35 cellular contexts compared by ENCODE assay signal in the genomic region with DNA sequence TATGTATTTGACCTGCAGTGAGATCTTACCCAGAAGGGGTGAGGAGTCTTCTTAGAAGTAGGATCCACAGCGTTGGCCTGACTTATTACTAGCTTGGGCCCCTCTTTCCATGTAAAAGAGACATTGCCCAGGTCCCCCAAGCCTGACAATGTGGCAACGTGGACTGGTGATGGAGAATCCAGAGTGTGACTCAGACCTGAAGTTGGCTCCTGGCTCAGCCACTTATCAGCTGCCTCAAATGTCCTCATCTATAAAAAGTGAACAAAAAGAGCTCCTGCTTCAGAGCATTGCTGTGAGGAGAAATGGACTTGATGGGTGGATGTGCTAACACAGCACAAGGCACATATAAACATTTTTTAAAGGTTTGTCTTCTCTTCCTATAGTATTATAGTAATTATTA. TPM values are rescaled to one million over a fixed set of nuclear protein-coding genes. Genes with fewer than 3 reads are reported as not detected.
"Had no signal": no experiment of that assay in that cellular context is flagged by ENCODE, and none has a peak within 500 bp of the region (broad histone marks: within the 10 kb centered on the region; RNA-seq: fewer than 3 reads in every experiment).

No MANE protein-coding gene starts in this region.

- H3K9me3 ChIP-seq: gastrocnemius medialis had no signal

- H3K4me3 ChIP-seq: ascending aorta, breast epithelium, cardiac muscle cell, coronary artery, dorsolateral prefrontal cortex, gastrocnemius medialis, heart left ventricle had no signal

- H3K36me3 ChIP-seq: ascending aorta, breast epithelium, cardiac muscle cell, gastrocnemius medialis, heart left ventricle had no signal

- ATAC-seq: activated CD4-positive, alpha-beta T cell treated with anti-CD3 and anti-CD28 coated beads for 36 hours; activated CD8-positive, alpha-beta memory T cell treated with anti-CD3 and anti-CD28 coated beads, Interleukin-2, amount 10 ng/mL, durations not matched to agents 7 days and 5 days; activated CD8-positive, alpha-beta T cell treated with anti-CD3 and anti-CD28 coated beads, Interleukin-2, amount 10 ng/mL, durations not matched to agents 7 days and 5 days; activated naive CD8-positive, alpha-beta T cell treated with anti-CD3 and anti-CD28 coated beads, Interleukin-2, amount 50 U/mL, for 24 hours; esophagus mucosa; gastrocnemius medialis; T-helper 17 cell had no signal

- DNase-seq: activated CD4-positive, alpha-beta memory T cell treated with anti-CD3 and anti-CD28 coated beads for 36 hours; activated CD4-positive, alpha-beta T cell treated with anti-CD3 and anti-CD28 coated beads for 36 hours; activated CD4-positive, alpha-beta T cell treated with anti-CD3 and anti-CD28 coated beads, Interleukin-2, amount 10 ng/mL, durations not matched to agents 24 days and 14 days; activated CD4-positive, CD25-positive, alpha-beta regulatory T cell; activated CD4-positive, CD25-positive, alpha-beta regulatory T cell treated with anti-CD3 and anti-CD28 coated beads, Interleukin-2, amount 50 U/mL, for 72 hours; activated CD8-positive, alpha-beta memory T cell treated with anti-CD3 and anti-CD28 coated beads, Interleukin-2, amount 10 ng/mL, durations not matched to agents 7 days and 5 days; activated CD8-positive, alpha-beta memory T cell treated with anti-CD3 and anti-CD28 coated beads, Interleukin-2, amount 50 U/mL, for 4 hours; activated CD8-positive, alpha-beta T cell treated with anti-CD3 and anti-CD28 coated beads, Interleukin-2, amount 10 ng/mL, durations not matched to agents 7 days and 5 days; activated effector memory CD4-positive, alpha-beta T cell treated with anti-CD3 and anti-CD28 coated beads, Interleukin-2, amount 50 U/mL, for 16 hours; activated naive CD4-positive, alpha-beta T cell treated with anti-CD3 and anti-CD28 coated beads for 36 hours; activated naive CD8-positive, alpha-beta T cell treated with anti-CD3 and anti-CD28 coated beads for 36 hours; activated naive CD8-positive, alpha-beta T cell treated with anti-CD3 and anti-CD28 coated beads, Interleukin-2, amount 50 U/mL, for 24 hours; activated T-cell treated with anti-CD3 and anti-CD28 coated beads, Interleukin-2, amount 50 U/mL, for 1 hour; activated T-cell treated with anti-CD3 and anti-CD28 coated beads, Interleukin-2, amount 50 U/mL, for 48 hours; central memory CD4-positive, alpha-beta T cell; cerebellar nuclear complex; dorsolateral prefrontal cortex; effector memory CD4-positive, alpha-beta T cell; endodermal cell; foreskin fibroblast; gastrocnemius medialis; glutamatergic neuron; heart left ventricle; T-helper 1 cell; T-helper 17 cell; T1000 had no signal

- H3K27ac ChIP-seq: ascending aorta, breast epithelium, cardiac muscle cell, coronary artery, dorsolateral prefrontal cortex, gastrocnemius medialis, heart left ventricle had no signal

- H3K27me3 ChIP-seq: ascending aorta, breast epithelium, cardiac muscle cell, dorsolateral prefrontal cortex, gastrocnemius medialis, heart left ventricle had no signal

- H3K4me1 ChIP-seq: ascending aorta, breast epithelium, gastrocnemius medialis, heart left ventricle had no signal

RNA-seq across cellular contexts. Expression of a gene that starts 35.4 kb away (rescaled TPM):
- total RNA-seq: activated CD4-positive, alpha-beta memory T cell treated with anti-CD3 and anti-CD28 coated beads for 36 hours; activated CD4-positive, alpha-beta T cell treated with anti-CD3 and anti-CD28 coated beads for 36 hours; activated CD4-positive, alpha-beta T cell treated with anti-CD3 and anti-CD28 coated beads, Interleukin-2, amount 10 ng/mL, durations not matched to agents 24 days and 14 days; activated CD8-positive, alpha-beta memory T cell treated with anti-CD3 and anti-CD28 coated beads for 36 hours; activated CD8-positive, alpha-beta memory T cell treated with anti-CD3 and anti-CD28 coated beads, Interleukin-2, amount 10 ng/mL, durations not matched to agents 7 days and 5 days; activated CD8-positive, alpha-beta T cell treated with anti-CD3 and anti-CD28 coated beads, Interleukin-2, amount 10 ng/mL, durations not matched to agents 7 days and 5 days; activated naive CD4-positive, alpha-beta T cell treated with anti-CD3 and anti-CD28 coated beads for 36 hours; activated naive CD8-positive, alpha-beta T cell treated with anti-CD3 and anti-CD28 coated beads for 36 hours; activated T-helper 1 cell treated with anti-CD3 and anti-CD28 coated beads, Interleukin-12 subunit alpha, Interleukin-12 subunit beta, Interleukin-2, Interleukin-4 antibody, amounts not matched to agents 30 ng/mL and 10 ng/mL and 1 ng/mL, durations not matched to agents 14 hours and 24 hours and 36 hours; activated T-helper 2 cell treated with anti-CD3 and anti-CD28 coated beads, Interferon-gamma antibody, Interleukin-2, Interleukin-4, amounts not matched to agents 10 μg/mL and 5 μg/mL and 100 μg/mL, durations not matched to agents 14 hours and 24 hours and 36 hours; ascending aorta; breast epithelium; cardiac muscle cell; endodermal cell; epithelial cell of proximal tubule; esophagus mucosa; gastrocnemius medialis; heart left ventricle; T-helper 17 cell had no signal
- polyA plus RNA-seq: cardiac muscle cell, heart left ventricle had no signal
